Comparison of ENCODE assay signal across 25 cellular contexts in genomic region chr4:24130637-24131036, GRCh38.
DNase-seq lines count a peak whose midpoint lies in the region; ATAC-seq and TF ChIP-seq lines count a peak whose summit lies in the region.
"Had no signal": no experiment of that assay in that cellular context is flagged by ENCODE, and none has a peak within 500 bp of the region (broad histone marks: within the 10 kb centered on the region; RNA-seq: fewer than 3 reads in every experiment).

No MANE protein-coding gene starts in this region.

- DNase-seq in KBM-7 (peak; percentile 11), MV-4-11 (lab: John Stamatoyannopoulos, UW) (peak; percentile 95), NOMO-1 treated with dmso at 0.1 percent for 144 hours (lab: John Stamatoyannopoulos, UW; ENCODE audit: unreplicated experiment) (peak; percentile 78)
- DNase-seq: Calu3, DMS79 treated with DMSO at 0.1 percent for 48 hours, GF-D8, HCEC 1CT, NCI-H1048, NCI-H1417, NCI-H1694, NCI-H2029 treated with DMSO at 0.1 percent for 48 hours, NCI-H2227 treated with DMSO at 0.1 percent for 48 hours, NCI-H526 treated with DMSO at 0.1 percent for 48 hours, PC-9, SHP77, SW 1271, T-helper 9 cell had no signal

- no peak for TF ChIP-seq EP300 in gastroesophageal sphincter (IDR thresholded peaks at IDR 0.05)

- no peak for TF ChIP-seq CTCF in gastroesophageal sphincter (IDR thresholded peaks at IDR 0.05)

- H3K4me1 ChIP-seq in gastroesophageal sphincter, result no peaks in the 10 kb centered on the region
- H3K4me1 ChIP-seq: A549 had no signal

- no peaks in the 10 kb centered on the region for H3K9me3 ChIP-seq in gastroesophageal sphincter
- H3K9me3 ChIP-seq: A549 had no signal

- in situ Hi-C loops in KBM-7 (cut with MboI; ENCODE audit: low pct_unique_long_range_greater_than_20kb, low sequenced_read_pairs), result no loop called here

- no peaks in the 10 kb centered on the region for H3K36me3 ChIP-seq in gastroesophageal sphincter

- no peak overlapping the region for H3K27ac ChIP-seq in gastroesophageal sphincter
- H3K27ac ChIP-seq: A549, HL-60, PC-9, RWPE1 had no signal

- H3K4me3 ChIP-seq in gastroesophageal sphincter, result no peak overlapping the region
- H3K4me3 ChIP-seq: A549, K562, PC-9 had no signal

- 78% methylated on average over 3 of the region's 3 CpGs; no CpG with 5 or more reads in 1 of the 2 donors for WGBS in gastroesophageal sphincter (ENCODE audit: low coverage in 1 of 2), 2 donors

- no peaks in the 10 kb centered on the region for H3K27me3 ChIP-seq in gastroesophageal sphincter

- ATAC-seq in gastroesophageal sphincter, result peak; percentile 13
- ATAC-seq in HG02884 (IDR thresholded peaks at IDR 0.05; ENCODE audit: unreplicated experiment), result no peak
- ATAC-seq in HG03378 (IDR thresholded peaks at IDR 0.05; ENCODE audit: unreplicated experiment), result no peak
- ATAC-seq in HG03108 (IDR thresholded peaks at IDR 0.05; ENCODE audit: unreplicated experiment), result no peak
- ATAC-seq: A549, K562 had no signal

- TF ChIP-seq POLR2A in gastroesophageal sphincter (IDR thresholded peaks at IDR 0.05), result no peak

Comparison
In these comparisons a context has a peak if more than half of its experiments do, and no peak if none do; other contexts are left out.
1. DNase-seq: peak in every context shown above with its lines; median percentile 95 in MV-4-11; 78 in NOMO-1 treated with dmso at 0.1 percent for 144 hours; 11 in KBM-7.